25 cellular contexts compared by ENCODE assay signal in the genomic region with DNA sequence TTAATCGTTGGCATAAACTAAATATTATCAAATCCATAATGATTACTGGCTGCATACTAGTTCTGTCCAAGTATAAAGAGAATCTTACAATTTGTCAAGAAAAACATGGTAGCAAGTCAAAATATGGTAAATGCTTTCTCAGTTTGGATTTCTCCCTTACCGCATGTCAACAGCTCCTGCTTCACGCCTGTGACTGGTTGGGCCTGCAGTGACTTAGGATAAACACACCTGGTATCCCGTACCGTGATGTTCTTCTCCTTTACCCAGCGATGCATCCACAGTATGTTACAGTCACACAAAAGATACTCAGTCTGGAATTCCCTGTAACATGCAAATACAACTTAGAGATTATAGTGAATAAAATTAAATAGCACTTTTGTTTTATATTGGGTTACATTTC.
DNase-seq lines count a peak whose midpoint lies in the region; ATAC-seq and TF ChIP-seq lines count a peak whose summit lies in the region.
"Had no signal": no experiment of that assay in that cellular context is flagged by ENCODE, and none has a peak within 500 bp of the region (broad histone marks: within the 10 kb centered on the region; RNA-seq: fewer than 3 reads in every experiment).

No MANE protein-coding gene starts in this region.

- no peaks in the 10 kb centered on the region for H3K9me3 Mint-ChIP-seq in activated CD4-positive, alpha-beta T cell treated with anti-CD3 and anti-CD28 coated beads, Interleukin-2, amount 10 ng/mL, durations not matched to agents 7 days and 5 days
- peaks cover 4% of the 10 kb centered on the region for H3K9me3 Mint-ChIP-seq in activated naive CD8-positive, alpha-beta T cell treated with anti-CD3 and anti-CD28 coated beads, Interleukin-2, amount 50 U/mL, for 24 hours
- H3K9me3 Mint-ChIP-seq: CD14-positive monocyte; HFFc6; stimulated activated naive B cell treated with anti-CD40 and anti-IgM and Interleukin-4, amounts not matched to agents 10 μg/mL and 1 μg/mL and 100 μg/mL, for 72 hours had no signal

- H3F3A ChIP-seq in PC-9 (ENCODE audit: insufficient read depth, low read depth), result no peaks in the 10 kb centered on the region

- DNase-seq in activated CD4-positive, alpha-beta T cell treated with anti-CD3 and anti-CD28 coated beads, Interleukin-2, amount 10 ng/mL, durations not matched to agents 7 days and 5 days, result no peak
- no peak for DNase-seq in activated CD4-positive, alpha-beta T cell treated with anti-CD3 and anti-CD28 coated beads, Interleukin-2, amount 50 U/mL, for 4 hours
- peak; percentile 4 for DNase-seq in stimulated activated CD4-positive, alpha-beta T cell treated with anti-CD3 and anti-CD28 coated beads, Interleukin-15, amount 100 ng/mL, for 24 hours
- DNase-seq in stimulated activated CD4-positive, alpha-beta T cell treated with anti-CD3 and anti-CD28 coated beads, Interleukin-1b, Interleukin-23, amount 100 ng/mL, for 48 hours, result no peak
- DNase-seq in activated naive CD8-positive, alpha-beta T cell treated with anti-CD3 and anti-CD28 coated beads, Interleukin-2, amount 50 U/mL, for 24 hours, result no peak
- DNase-seq in PC-9, result no peak
- no peak for DNase-seq in activated CD8-positive, alpha-beta memory T cell treated with anti-CD3 and anti-CD28 coated beads for 24 hours
- DNase-seq: colonic mucosa; effector CD8-positive, alpha-beta T cell; GOT3; HFFc6; hypothalamus; left colon; mucosa of descending colon; NCI-H1092 treated with DMSO at 0.1 percent for 48 hours; NCI-H1694 treated with DMSO at 0.1 percent for 48 hours; NCI-H2171; NCI-H82; SIG-M5; stimulated activated naive B cell treated with anti-CD40 and anti-IgM and Interleukin-4, amounts not matched to agents 10 μg/mL and 1 μg/mL and 100 μg/mL, for 72 hours; T1000; WERI-Rb-1 had no signal

- H3K27me3 ChIP-seq in PC-9 (ENCODE audit: insufficient read depth, low read depth), result no peaks in the 10 kb centered on the region
- H3K27me3 ChIP-seq: colonic mucosa had no signal

- H2AFZ ChIP-seq in PC-9, result no peak overlapping the region

- no peak overlapping the region for H3K27ac Mint-ChIP-seq in activated CD4-positive, alpha-beta T cell treated with anti-CD3 and anti-CD28 coated beads, Interleukin-2, amount 10 ng/mL, durations not matched to agents 7 days and 5 days
- peak overlapping the region; percentile 92 for H3K27ac Mint-ChIP-seq in activated naive CD8-positive, alpha-beta T cell treated with anti-CD3 and anti-CD28 coated beads, Interleukin-2, amount 50 U/mL, for 24 hours
- H3K27ac Mint-ChIP-seq: HFFc6; stimulated activated naive B cell treated with anti-CD40 and anti-IgM and Interleukin-4, amounts not matched to agents 10 μg/mL and 1 μg/mL and 100 μg/mL, for 72 hours had no signal

- peaks cover 1% of the 10 kb centered on the region for H3K36me3 Mint-ChIP-seq in activated CD4-positive, alpha-beta T cell treated with anti-CD3 and anti-CD28 coated beads, Interleukin-2, amount 10 ng/mL, durations not matched to agents 7 days and 5 days (ENCODE audit: low read depth)
- peaks cover 25% of the 10 kb centered on the region for H3K36me3 Mint-ChIP-seq in activated naive CD8-positive, alpha-beta T cell treated with anti-CD3 and anti-CD28 coated beads, Interleukin-2, amount 50 U/mL, for 24 hours (ENCODE audit: low read depth)
- H3K36me3 Mint-ChIP-seq: CD14-positive monocyte; stimulated activated naive B cell treated with anti-CD40 and anti-IgM and Interleukin-4, amounts not matched to agents 10 μg/mL and 1 μg/mL and 100 μg/mL, for 72 hours had no signal

- no peaks in the 10 kb centered on the region for H3K9me3 ChIP-seq in PC-9 (ENCODE audit: insufficient read depth, low read depth)
- H3K9me3 ChIP-seq: colonic mucosa, mucosa of descending colon had no signal

- H3K4me3 Mint-ChIP-seq in activated CD4-positive, alpha-beta T cell treated with anti-CD3 and anti-CD28 coated beads, Interleukin-2, amount 10 ng/mL, durations not matched to agents 7 days and 5 days, result peak overlapping the region; percentile 16
- no peak overlapping the region for H3K4me3 Mint-ChIP-seq in activated naive CD8-positive, alpha-beta T cell treated with anti-CD3 and anti-CD28 coated beads, Interleukin-2, amount 50 U/mL, for 24 hours
- H3K4me3 Mint-ChIP-seq: CD14-positive monocyte; HFFc6; stimulated activated naive B cell treated with anti-CD40 and anti-IgM and Interleukin-4, amounts not matched to agents 10 μg/mL and 1 μg/mL and 100 μg/mL, for 72 hours had no signal

- H3K27ac ChIP-seq in PC-9, result no peak overlapping the region
- H3K27ac ChIP-seq: colonic mucosa, epithelial cell of prostate, WERI-Rb-1 had no signal

- no peaks in the 10 kb centered on the region for H3K9me2 ChIP-seq in PC-9 (ENCODE audit: insufficient read depth)

- no peaks in the 10 kb centered on the region for H4K20me1 ChIP-seq in PC-9 (ENCODE audit: insufficient read depth)

- no peak overlapping the region for H3K4me2 ChIP-seq in PC-9

- no TSS peak for BruUV-seq in PC-9 (replicated peaks; lab: Mats Ljungman, UMichigan)

- ATAC-seq in activated naive CD8-positive, alpha-beta T cell treated with anti-CD3 and anti-CD28 coated beads, Interleukin-2, amount 50 U/mL, for 24 hours, result peak; percentile 43
- no peak for ATAC-seq in HG02610 (IDR thresholded peaks at IDR 0.05; ENCODE audit: unreplicated experiment)
- ATAC-seq: mucosa of descending colon; stimulated activated naive B cell treated with anti-CD40 and anti-IgM and Interleukin-4, amounts not matched to agents 10 μg/mL and 1 μg/mL and 100 μg/mL, for 72 hours had no signal

- intact Hi-C loops in PC-9 (cut with micrococcal nuclease; ENCODE audit: unreplicated experiment), result no loop called here

- no peaks in the 10 kb centered on the region for H3K79me2 ChIP-seq in PC-9 (ENCODE audit: low read depth)

- POLR2A ChIA-PET in activated CD4-positive, alpha-beta T cell treated with anti-CD3 and anti-CD28 coated beads, Interleukin-2, amount 10 ng/mL, durations not matched to agents 7 days and 5 days (lab: Charles Lee), result no interaction called here
- POLR2A ChIA-PET in PC-9 (lab: Charles Lee; ENCODE audit: unreplicated experiment), result no interaction called here

- no peak overlapping the region for H3K4me3 ChIP-seq in PC-9
- H3K4me3 ChIP-seq: colonic mucosa, mucosa of descending colon had no signal

- H3K36me3 ChIP-seq in PC-9 (ENCODE audit: low read depth), result no peaks in the 10 kb centered on the region
- H3K36me3 ChIP-seq: colonic mucosa had no signal

- no peaks in the 10 kb centered on the region for H3K4me1 ChIP-seq in PC-9 (replicated peaks; ENCODE audit: insufficient read depth)
- H3K4me1 ChIP-seq: colonic mucosa had no signal

- H3K4me1 Mint-ChIP-seq in activated CD4-positive, alpha-beta T cell treated with anti-CD3 and anti-CD28 coated beads, Interleukin-2, amount 10 ng/mL, durations not matched to agents 7 days and 5 days, result peaks cover 15% of the 10 kb centered on the region
- H3K4me1 Mint-ChIP-seq in activated naive CD8-positive, alpha-beta T cell treated with anti-CD3 and anti-CD28 coated beads, Interleukin-2, amount 50 U/mL, for 24 hours, result peaks cover 33% of the 10 kb centered on the region
- H3K4me1 Mint-ChIP-seq: CD14-positive monocyte; stimulated activated naive B cell treated with anti-CD40 and anti-IgM and Interleukin-4, amounts not matched to agents 10 μg/mL and 1 μg/mL and 100 μg/mL, for 72 hours had no signal

- H3K27me3 Mint-ChIP-seq in activated CD4-positive, alpha-beta T cell treated with anti-CD3 and anti-CD28 coated beads, Interleukin-2, amount 10 ng/mL, durations not matched to agents 7 days and 5 days, result no peaks in the 10 kb centered on the region
- no peaks in the 10 kb centered on the region for H3K27me3 Mint-ChIP-seq in activated naive CD8-positive, alpha-beta T cell treated with anti-CD3 and anti-CD28 coated beads, Interleukin-2, amount 50 U/mL, for 24 hours
- H3K27me3 Mint-ChIP-seq: stimulated activated naive B cell treated with anti-CD40 and anti-IgM and Interleukin-4, amounts not matched to agents 10 μg/mL and 1 μg/mL and 100 μg/mL, for 72 hours had no signal

- TF ChIP-seq CTCF in PC-9 (conservative IDR thresholded peaks at IDR 0.05), result no peak

- CTCF ChIA-PET in activated CD4-positive, alpha-beta T cell treated with anti-CD3 and anti-CD28 coated beads, Interleukin-2, amount 10 ng/mL, durations not matched to agents 7 days and 5 days (lab: Charles Lee), result no interaction called here
- CTCF ChIA-PET in PC-9 (lab: Charles Lee), result no interaction called here
